Comparison of ENCODE assay signal across 24 cellular contexts in the genomic region with DNA sequence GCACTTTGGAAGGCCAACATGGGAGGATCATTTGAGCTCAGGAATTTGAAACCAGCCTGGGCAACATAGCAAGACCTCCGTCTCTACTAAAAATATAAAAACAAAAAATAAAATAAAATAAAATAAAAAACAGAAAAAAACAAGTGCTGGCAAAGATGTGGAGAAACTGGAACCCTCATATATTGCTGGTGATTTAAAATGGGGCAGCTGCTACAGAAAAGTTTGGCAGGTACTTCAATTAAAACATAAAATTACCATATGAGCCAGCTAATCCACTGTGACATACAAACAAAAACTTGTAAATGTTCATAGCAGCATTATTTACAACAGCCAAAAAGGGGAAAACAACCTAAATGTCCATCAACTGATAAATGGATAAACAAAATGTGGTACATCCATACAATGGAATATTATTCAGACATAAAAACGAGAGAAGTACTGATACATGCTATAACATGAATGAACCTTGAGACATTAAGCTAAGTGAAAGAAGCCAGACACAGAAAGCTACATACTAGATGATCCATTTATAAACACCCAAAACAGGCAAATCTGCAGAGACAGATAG. TPM values are rescaled to one million over a fixed set of nuclear protein-coding genes. Genes with fewer than 3 reads are reported as not detected.
A peak's percentile ranks its signal among the peaks of the same experiment; 100 is the strongest.
DNase-seq lines count a peak whose midpoint lies in the region; ATAC-seq, FAIRE-seq and TF ChIP-seq lines count a peak whose summit lies in the region.
"Had no signal": no experiment of that assay in that cellular context is flagged by ENCODE, and none has a peak within 500 bp of the region (broad histone marks: within the 10 kb centered on the region; RNA-seq: fewer than 3 reads in every experiment).

No MANE protein-coding gene starts in this region.

- H3K27me3 Mint-ChIP-seq in activated CD4-positive, alpha-beta T cell treated with anti-CD3 and anti-CD28 coated beads, Interleukin-2, amount 10 ng/mL, durations not matched to agents 7 days and 5 days: no peaks in the 10 kb centered on the region
- H3K27me3 Mint-ChIP-seq: activated CD8-positive, alpha-beta T cell treated with anti-CD3 and anti-CD28 coated beads for 36 hours; activated naive CD8-positive, alpha-beta T cell treated with anti-CD3 and anti-CD28 coated beads, Interleukin-2, amount 50 U/mL, for 24 hours; CD8-positive, alpha-beta memory T cell; naive thymus-derived CD8-positive, alpha-beta T cell had no signal

- ATAC-seq in HCT116 (no peak), K562 (no peak), psoas muscle (no peak)
- ATAC-seq: activated naive CD8-positive, alpha-beta T cell treated with anti-CD3 and anti-CD28 coated beads, Interleukin-2, amount 50 U/mL, for 24 hours had no signal

- H3K36me3 Mint-ChIP-seq in activated CD4-positive, alpha-beta T cell treated with anti-CD3 and anti-CD28 coated beads, Interleukin-2, amount 10 ng/mL, durations not matched to agents 7 days and 5 days (ENCODE audit: low read depth): peaks cover 54% of the 10 kb centered on the region

- BruUV-seq in HCT116 (replicated peaks; lab: Mats Ljungman, UMichigan) (no TSS peak), K562 (replicated peaks; lab: Mats Ljungman, UMichigan) (no TSS peak)

- CTCF ChIA-PET in activated CD4-positive, alpha-beta T cell treated with anti-CD3 and anti-CD28 coated beads, Interleukin-2, amount 10 ng/mL, durations not matched to agents 7 days and 5 days (lab: Charles Lee): interaction anchor here (1.0 kb wide), 1 partner anchor 81 kb away, joined by 4 read pairs; no protein-coding TSS in a partner anchor
- CTCF ChIA-PET in HCT116 (lab: Charles Lee): interaction anchor here (0.7 to 3.2 kb wide), 4 partner anchors 15 to 99 kb away, joined by 3 to 22 read pairs (median 4); partner anchors contain the start of genes HBEGF and PFDN1
- CTCF ChIA-PET in K562 (lab: Yijun Ruan, JAX; ENCODE audit: low intra/inter-chr PET ratio): no interaction called here

- TF ChIP-seq POLR2A in HCT116 (IDR thresholded peaks at IDR 0.05; ENCODE audit: borderline replicate concordance, extremely low read depth, insufficient read depth, insufficient read length) (no peak), K562 (conservative IDR thresholded peaks at IDR 0.05) (no peak)

- TF ChIP-seq EP300 in K562 (IDR thresholded peaks at IDR 0.05; ENCODE audit: low read length): no peak

- in situ Hi-C loops in K562 (cut with MboI): no loop called here

- TF ChIP-seq RAD21 in HCT116 (IDR thresholded peaks at IDR 0.05; ENCODE audit: low read depth) (no peak), K562 (CRISPR knock-in tag; conservative IDR thresholded peaks at IDR 0.05 in 1 of 2, IDR thresholded peaks at IDR 0.05 in 1 of 2) (no peak)

- H3K27ac ChIP-seq in HCT116 (ENCODE audit: low read depth, low read length): no peak overlapping the region
- H3K27ac ChIP-seq in K562 (ENCODE audit: extremely low read depth, low read depth, low read length): 0 out of 3 replicates have a peak overlapping the region, but pooled peaks have one; percentile 11
- H3K27ac ChIP-seq in psoas muscle: peak overlapping the region; percentile 92
- H3K27ac ChIP-seq in ascending aorta: peak overlapping the region in 1 of 2 donors; percentile 12
- no peak overlapping the region for H3K27ac ChIP-seq in effector memory CD4-positive, alpha-beta T cell (ENCODE audit: insufficient read depth, low read length, poor library complexity, severe bottlenecking)
- H3K27ac ChIP-seq: HL-60, WERI-Rb-1 had no signal

- RAD21 ChIA-PET in HCT116 (lab: Charles Lee; ENCODE audit: low non-redundant PET in 1 of 2, low total read pairs in 2 of 2, uncharacterized antibody in 2 of 2, unreplicated experiment in 2 of 2): no interaction called here

- TF ChIP-seq CTCF in HCT116 (IDR thresholded peaks at IDR 0.05 in 2 of 3, conservative IDR thresholded peaks at IDR 0.05 in 1 of 3; ENCODE audit: borderline replicate concordance in 1 of 3, insufficient read depth in 1 of 3, low read depth in 2 of 3, low read length in 2 of 3) (no peak), K562 (IDR thresholded peaks at IDR 0.05 in 2 of 3, conservative IDR thresholded peaks at IDR 0.05 in 1 of 3; ENCODE audit: insufficient read depth in 2 of 3, low read depth in 1 of 3, low read length in 3 of 3) (no peak), psoas muscle (IDR thresholded peaks at IDR 0.05) (no peak), ascending aorta (IDR thresholded peaks at IDR 0.05) (no peak)

- H3K9me1 ChIP-seq in K562 (ENCODE audit: control insufficient read depth, insufficient read depth, low read length): no peaks in the 10 kb centered on the region

- H3K4me3 ChIP-seq in HCT116 (replicated peaks in 1 of 2; ENCODE audit: low read depth in 1 of 2, low read length in 2 of 2) (no peak overlapping the region), K562 (no peak overlapping the region), psoas muscle (no peak overlapping the region), ascending aorta (no peak overlapping the region)
- H3K4me3 ChIP-seq in effector memory CD4-positive, alpha-beta T cell (ENCODE audit: insufficient read depth, low read depth, low read length, poor library complexity, severe bottlenecking): no peak overlapping the region
- H3K4me3 ChIP-seq: GM23248, skin epidermis had no signal

- H3K4me2 ChIP-seq in HCT116 (ENCODE audit: low read length) (peak overlapping the region; percentile 42), K562 (ENCODE audit: insufficient read depth, low read length) (no peak overlapping the region)

- no peaks in the 10 kb centered on the region for H3K9me3 ChIP-seq in HCT116 (ENCODE audit: control insufficient read depth in 1 of 2, insufficient read depth in 1 of 2, low read depth in 1 of 2, low read length in 2 of 2)
- no peaks in the 10 kb centered on the region for H3K9me3 ChIP-seq in K562 (replicated peaks; ENCODE audit: control insufficient read depth, insufficient read depth, low read depth, low read length)
- H3K9me3 ChIP-seq in psoas muscle: no peaks in the 10 kb centered on the region
- H3K9me3 ChIP-seq in ascending aorta: no peaks in the 10 kb centered on the region
- H3K9me3 ChIP-seq in effector memory CD4-positive, alpha-beta T cell (ENCODE audit: control insufficient read depth, low read length): no peaks in the 10 kb centered on the region

- H3K9me2 ChIP-seq in HCT116 (ENCODE audit: insufficient read depth): no peaks in the 10 kb centered on the region

- H3K27me3 ChIP-seq in HCT116 (ENCODE audit: insufficient read depth, low read length) (no peaks in the 10 kb centered on the region), K562 (ENCODE audit: control insufficient read depth in 2 of 2, insufficient read depth in 2 of 2, low read length in 2 of 2) (no peaks in the 10 kb centered on the region), psoas muscle (ENCODE audit: insufficient read depth in 3 of 3, low read length in 2 of 3) (no peaks in the 10 kb centered on the region), ascending aorta (no peaks in the 10 kb centered on the region)
- no peaks in the 10 kb centered on the region for H3K27me3 ChIP-seq in effector memory CD4-positive, alpha-beta T cell (replicated peaks; ENCODE audit: control insufficient read depth, insufficient read depth, low read length, poor library complexity, severe bottlenecking)

- peaks cover 10% of the 10 kb centered on the region for H3K9me3 Mint-ChIP-seq in activated CD4-positive, alpha-beta T cell treated with anti-CD3 and anti-CD28 coated beads, Interleukin-2, amount 10 ng/mL, durations not matched to agents 7 days and 5 days
- H3K9me3 Mint-ChIP-seq: activated CD8-positive, alpha-beta T cell treated with anti-CD3 and anti-CD28 coated beads for 36 hours; activated naive CD8-positive, alpha-beta T cell treated with anti-CD3 and anti-CD28 coated beads, Interleukin-2, amount 50 U/mL, for 24 hours; CD8-positive, alpha-beta memory T cell; naive thymus-derived CD8-positive, alpha-beta T cell had no signal

- peak overlapping the region; percentile 80 for H3K27ac Mint-ChIP-seq in activated CD4-positive, alpha-beta T cell treated with anti-CD3 and anti-CD28 coated beads, Interleukin-2, amount 10 ng/mL, durations not matched to agents 7 days and 5 days

- POLR2A ChIA-PET in activated CD4-positive, alpha-beta T cell treated with anti-CD3 and anti-CD28 coated beads, Interleukin-2, amount 10 ng/mL, durations not matched to agents 7 days and 5 days (lab: Charles Lee): no interaction called here
- POLR2A ChIA-PET in HCT116 (lab: Charles Lee) (interaction anchor here (2.7 kb wide), 1 partner anchor 85 kb away, joined by 24 read pairs; the partner anchor contains the start of gene HBEGF), K562 (lab: Yijun Ruan, JAX) (interaction anchor here (0.9 to 1.3 kb wide), 3 partner anchors 15 to 85 kb away, joined by 3 read pairs; no protein-coding TSS in a partner anchor)

- H3K4me1 ChIP-seq in HCT116 (ENCODE audit: control insufficient read depth in 1 of 2, insufficient read depth in 2 of 2, low read length in 2 of 2): peaks cover 27 to 48% of the 10 kb centered on the region in 2 experiments
- peaks cover 3 to 9% of the 10 kb centered on the region in 2 experiments; a peak in 2 of 5 replicates for H3K4me1 ChIP-seq in K562 (replicated peaks in 1 of 2; ENCODE audit: control insufficient read depth in 2 of 2, insufficient read depth in 2 of 2, low read length in 2 of 2)
- peaks cover 41% of the 10 kb centered on the region for H3K4me1 ChIP-seq in psoas muscle
- peaks cover 0 to 5% of the 10 kb centered on the region in 2 donors for H3K4me1 ChIP-seq in ascending aorta
- H3K4me1 ChIP-seq in effector memory CD4-positive, alpha-beta T cell (ENCODE audit: control insufficient read depth, insufficient read depth, low read length, poor library complexity, severe bottlenecking): peaks cover 13% of the 10 kb centered on the region

- H3K4me1 Mint-ChIP-seq in activated CD4-positive, alpha-beta T cell treated with anti-CD3 and anti-CD28 coated beads, Interleukin-2, amount 10 ng/mL, durations not matched to agents 7 days and 5 days: peaks cover 67% of the 10 kb centered on the region

- H3K36me3 ChIP-seq in HCT116 (ENCODE audit: control insufficient read depth in 1 of 2, insufficient read depth in 2 of 2, low read length in 2 of 2): no peaks in the 10 kb centered on the region
- peaks cover 24% of the 10 kb centered on the region; the same call in 2 of the 3 replicates for H3K36me3 ChIP-seq in K562 (ENCODE audit: control insufficient read depth, insufficient read depth, low read length)
- H3K36me3 ChIP-seq in psoas muscle (ENCODE audit: insufficient read depth in 1 of 2, low read depth in 1 of 2): no peaks in the 10 kb centered on the region
- no peaks in the 10 kb centered on the region for H3K36me3 ChIP-seq in ascending aorta
- H3K36me3 ChIP-seq in effector memory CD4-positive, alpha-beta T cell (ENCODE audit: control insufficient read depth, insufficient read depth, low read length): no peaks in the 10 kb centered on the region

- H4K20me1 ChIP-seq in HCT116 (ENCODE audit: insufficient read depth) (peaks cover 5% of the 10 kb centered on the region; the same call in 1 of the 2 replicates), K562 (replicated peaks; ENCODE audit: control insufficient read depth, insufficient read depth, low read length) (no peaks in the 10 kb centered on the region)

- H3K79me2 ChIP-seq in HCT116 (ENCODE audit: insufficient read depth, low read length) (peaks cover 62% of the 10 kb centered on the region), K562 (ENCODE audit: control insufficient read depth, insufficient read depth, low read length) (peaks cover 17% of the 10 kb centered on the region; the same call in 2 of the 3 replicates)

- intact Hi-C loops in HCT116 (cut with micrococcal nuclease) (no loop called here), K562 (cut with micrococcal nuclease) (no loop called here), psoas muscle (cut with DNase I) (loop anchor here (5.0 kb wide), 1 partner anchor 37 kb away; no protein-coding TSS in a partner anchor), ascending aorta (cut with DNase I) (loop anchor here (2.0 to 5.0 kb wide), 3 partner anchors 15 to 87 kb away; partner anchors contain the start of genes HBEGF and PFDN1)

- 86% methylated on average over 2 of the region's 2 CpGs for WGBS in K562 (ENCODE audit: insufficient coverage, low coverage, missing lambda C conversion rate)
- 68 to 89% (median 73%) methylated on average over 2 of the region's 2 CpGs for WGBS in psoas muscle, 3 donors

- no peak overlapping the region for H3K4me3 Mint-ChIP-seq in activated CD4-positive, alpha-beta T cell treated with anti-CD3 and anti-CD28 coated beads, Interleukin-2, amount 10 ng/mL, durations not matched to agents 7 days and 5 days
- H3K4me3 Mint-ChIP-seq: activated CD8-positive, alpha-beta T cell treated with anti-CD3 and anti-CD28 coated beads for 36 hours; activated naive CD8-positive, alpha-beta T cell treated with anti-CD3 and anti-CD28 coated beads, Interleukin-2, amount 50 U/mL, for 24 hours had no signal

- H2AFZ ChIP-seq in HCT116 (ENCODE audit: low read depth, low read length, poor library complexity, severe bottlenecking) (no peak overlapping the region), K562 (ENCODE audit: low read depth, low read length) (no peak overlapping the region)
- H2AFZ ChIP-seq: GM23248 had no signal

- FAIRE-seq in K562 (lab: Jason Lieb, UNC): no peak
- FAIRE-seq: A204.1 had no signal

- H3K9ac ChIP-seq in HCT116 (ENCODE audit: low read length) (no peak overlapping the region), K562 (ENCODE audit: insufficient read depth in 1 of 2, low read depth in 2 of 2, low read length in 2 of 2) (no peak overlapping the region)
- H3K9ac ChIP-seq: GM23248 had no signal

- no peak for DNase-seq in activated CD4-positive, alpha-beta T cell treated with anti-CD3 and anti-CD28 coated beads, Interleukin-2, amount 10 ng/mL, durations not matched to agents 7 days and 5 days
- no peak for DNase-seq in activated CD4-positive, alpha-beta T cell treated with anti-CD3 and anti-CD28 coated beads, Interleukin-2, amount 50 U/mL, for 48 hours
- DNase-seq in HCT116 (ENCODE audit: low read depth, low spot score) (no peak), K562 (ENCODE audit: extremely low read depth in 1 of 4, low spot score in 3 of 4) (no peak), psoas muscle (no peak), ascending aorta (ENCODE audit: low spot score in 2 of 2) (no peak)
- no peak for DNase-seq in effector memory CD4-positive, alpha-beta T cell
- no peak for DNase-seq in activated T-cell treated with anti-CD3 and anti-CD28 coated beads, Interleukin-2, amount 50 U/mL, for 48 hours
- DNase-seq: activated effector memory CD4-positive, alpha-beta T cell treated with anti-CD3 and anti-CD28 coated beads, Interleukin-2, amount 50 U/mL, for 16 hours; activated naive CD8-positive, alpha-beta T cell treated with anti-CD3 and anti-CD28 coated beads, Interleukin-2, amount 50 U/mL, for 24 hours; DMS153; GM23248; head of caudate nucleus; MV-4-11; naive thymus-derived CD8-positive, alpha-beta T cell; NCI-H510A; occipital lobe; trophoblast cell; WERI-Rb-1 had no signal

RNA-seq across cellular contexts. Expression of gene PFDN1, which starts 42.7 kb away (rescaled TPM):
- total RNA-seq in activated CD4-positive, alpha-beta T cell treated with anti-CD3 and anti-CD28 coated beads, Interleukin-2, amount 10 ng/mL, durations not matched to agents 7 days and 5 days: 10 to 100 TPM; 60.8 to 70.5 TPM
- total RNA-seq in HCT116 (2021; ENCODE audit: unreplicated experiment) (48.9 TPM), K562 (2014; rRNA removed) (45.5 and 51.1 TPM in 2 replicates), K562 (2014; rRNA removed; fragmentation: Illumina TruSeq; extraction: Trizol) (75.7 and 88.5 TPM in 2 replicates), K562 (2015; rRNA removed; fragmentation: Illumina TruSeq; extraction: Trizol) (71.1 and 79.5 TPM in 2 replicates), K562 (2021) (49.3 and 50.3 TPM in 2 replicates), psoas muscle (10 to 100 TPM; 35.9 to 55.0 (median 42.3) TPM), ascending aorta (135 TPM)
- 48.8 and 63.0 TPM in 2 replicates for polyA plus RNA-seq in HCT116 (2012)
- 29.2 and 32.1 TPM in 2 replicates for total RNA-seq in K562 (2011; cell fraction: chromatin; rRNA removed; ENCODE audit: low replicate concordance)
- total RNA-seq in K562 (2011; cell fraction: nucleolus; rRNA removed): 15.8 and 17.2 TPM in 2 replicates
- 16.6 and 29.8 TPM in 2 replicates for total RNA-seq in K562 (2011; cell fraction: nucleoplasm; rRNA removed)
- polyA plus RNA-seq in K562 (2011; rRNA removed) (78.0 and 78.2 TPM in 2 replicates), K562 (2014; fragmentation: Illumina TruSeq; extraction: Trizol) (99.3 and 119 TPM in 2 replicates), K562 (2014; fragmentation: Nextera tagmentation; extraction: Ambion mirVana) (100 to 1,000 TPM; 152 to 215 TPM), K562 (2014; rRNA removed) (70.9 and 72.6 TPM in 2 replicates), psoas muscle (100 to 1,000 TPM in 1 of 3 donors, 10 to 100 TPM in 2; 84.2 to 115 (median 90.6) TPM)
- 89.8 and 92.6 TPM in 2 replicates for polyA plus RNA-seq in K562 (2011; cell fraction: cytosol; rRNA removed)
- polyA plus RNA-seq in K562 (2011; cell fraction: nucleus; rRNA removed): 28.5 and 34.0 TPM in 2 replicates
- 55.2 and 148 TPM in 2 replicates for polyA plus RNA-seq in K562 (2012)
- 81.1 and 111 TPM in 2 replicates for polyA minus RNA-seq in K562 (2011; rRNA and poly(A)+ RNA removed)
- polyA minus RNA-seq in K562 (2011; cell fraction: cytosol; rRNA and poly(A)+ RNA removed): 29.9 and 39.3 TPM in 2 replicates
- 7.5 and 14.9 TPM in 2 replicates for polyA minus RNA-seq in K562 (2011; cell fraction: nucleus; rRNA and poly(A)+ RNA removed)

Comparison
In these comparisons a context has a peak if more than half of its experiments do, and no peak if none do; other contexts are left out.
1. H3K27ac ChIP-seq: peak in K562 (single experiment) and psoas muscle (single experiment); none in HCT116 (single experiment) and effector memory CD4-positive, alpha-beta T cell (single experiment).
2. intact Hi-C loops: an anchor here in psoas muscle (5.0 kb wide) and ascending aorta (2.0 to 5.0 kb wide); none called in HCT116 and K562.